In the genomic region with DNA sequence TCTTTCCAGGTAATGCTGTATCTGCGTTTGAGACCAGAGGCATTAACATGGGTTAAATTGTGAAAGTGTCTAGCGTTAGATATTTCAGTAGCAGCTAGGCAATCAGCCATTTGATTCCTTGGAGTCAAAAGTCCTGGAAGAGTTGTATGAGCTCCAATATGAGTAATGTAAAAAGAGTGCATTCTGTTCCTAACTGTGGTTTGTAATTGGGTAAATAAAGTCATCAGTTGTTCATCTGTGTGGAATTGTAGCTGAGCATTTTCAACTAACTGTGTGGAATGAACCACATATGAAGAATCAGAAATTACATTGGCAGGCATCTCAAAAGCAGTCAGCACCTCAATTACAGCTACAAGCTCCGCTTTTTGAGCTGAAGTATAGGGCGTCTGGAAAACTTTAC, we compare ENCODE assay signal across 8 cellular contexts. TPM values are rescaled to one million over a fixed set of nuclear protein-coding genes. Genes with fewer than 3 reads are reported as not detected.
DNase-seq lines count a peak whose midpoint lies in the region; FAIRE-seq and TF ChIP-seq lines count a peak whose summit lies in the region.
"Not testable (repeated sequence)": the region's sequence is repeated elsewhere in the genome, so short reads cannot be mapped to it uniquely, and the experiment has no call there.

No MANE protein-coding gene starts in this region.

- H3K4me3 ChIP-seq in ACC112 (ENCODE audit: low read depth, low read length) (peak overlapping the region; percentile 16; the same call in 1 of the 2 replicates), GM23248 (peak overlapping the region; percentile 35)
- H3K4me3 ChIP-seq in adipocyte (ENCODE audit: low read length); bronchial epithelial cell (ENCODE audit: low read depth, low read length); mesenchymal stem cell (ENCODE audit: insufficient read depth in 1 of 2, low read depth in 1 of 2, low read length in 2 of 2): not testable (repeated sequence)

- not testable (repeated sequence) for H3K18ac ChIP-seq in mesenchymal stem cell (ENCODE audit: low read depth in 1 of 2, low read length in 2 of 2)

- H3K4me1 ChIP-seq in ACC112 (ENCODE audit: control insufficient read depth, insufficient read depth, low read length, unreplicated experiment) (peaks cover 18% of the 10 kb centered on the region), GM23248 (ENCODE audit: insufficient read depth) (peaks cover 11% of the 10 kb centered on the region), adipocyte (ENCODE audit: control insufficient read depth, insufficient read depth, low read length) (peaks cover 22% of the 10 kb centered on the region)
- not testable (repeated sequence) for H3K4me1 ChIP-seq in mesenchymal stem cell (ENCODE audit: control insufficient read depth, insufficient read depth, low read depth, low read length)

- in situ Hi-C loops in GM23248 (cut with MboI) = loop anchor here (25.0 kb wide), 1 partner anchor 494 kb away; a partner anchor contains a TSS

- H2AFZ ChIP-seq in ACC112 (ENCODE audit: low read length, unreplicated experiment); GM23248; mesenchymal stem cell (ENCODE audit: low read depth, low read length): not testable (repeated sequence)

- not testable (repeated sequence) for H3K79me2 ChIP-seq in ACC112 (ENCODE audit: control insufficient read depth, insufficient read depth, low read length, unreplicated experiment); GM23248 (ENCODE audit: insufficient read depth)

- not testable (repeated sequence) for H2AK5ac ChIP-seq in mesenchymal stem cell (ENCODE audit: low read length, severe bottlenecking)

- not testable (repeated sequence) for H3K4ac ChIP-seq in mesenchymal stem cell (ENCODE audit: low read depth in 1 of 2, low read length in 2 of 2)

- not testable (repeated sequence) for H2BK15ac ChIP-seq in mesenchymal stem cell (ENCODE audit: low read depth, poor library complexity, severe bottlenecking)

- H4K20me1 ChIP-seq in GM23248 (ENCODE audit: insufficient read depth) = not testable (repeated sequence)

- H3F3A ChIP-seq in GM23248 (ENCODE audit: insufficient read depth) = peaks cover 12% of the 10 kb centered on the region

- H3K36me3 ChIP-seq in ACC112 (ENCODE audit: insufficient read depth, low read length); GM23248 (ENCODE audit: low read depth); adipocyte (ENCODE audit: control insufficient read depth, insufficient read depth, low read length, severe bottlenecking); bronchial epithelial cell (ENCODE audit: control insufficient read depth, insufficient read depth, low read length); mesenchymal stem cell (ENCODE audit: control insufficient read depth in 1 of 2, insufficient read depth in 2 of 2, low read depth in 1 of 2, low read length in 2 of 2): not testable (repeated sequence)

- not testable (repeated sequence) for H3K9me2 ChIP-seq in GM23248 (ENCODE audit: insufficient read depth)

- not testable (repeated sequence) for FAIRE-seq in bronchial epithelial cell (lab: Jason Lieb, UNC)

- not testable (repeated sequence) for H3K27me3 ChIP-seq in ACC112 (ENCODE audit: insufficient read depth, low read length); GM23248 (replicated peaks; ENCODE audit: insufficient read depth); bronchial epithelial cell (ENCODE audit: control insufficient read depth, insufficient read depth, low read length)
- H3K27me3 ChIP-seq in adipocyte (replicated peaks; ENCODE audit: control insufficient read depth, insufficient read depth, low read length) (peaks cover 15% of the 10 kb centered on the region), mesenchymal stem cell (ENCODE audit: control insufficient read depth in 1 of 2, insufficient read depth in 1 of 2, low read length in 2 of 2) (peaks cover 0 to 30% of the 10 kb centered on the region in 2 experiments)

- DNase-seq in AG20443 (ENCODE audit: low spot score) (peak; percentile 48), GM23248 (peak; percentile 77), adipocyte (ENCODE audit: low read depth) (peak; percentile 63), bronchial epithelial cell (ENCODE audit: low read depth) (peak; percentile 58), fibroblast of peridontal ligament (ENCODE audit: extremely low read depth) (peak; percentile 93), mesenchymal stem cell (peak; percentile 16), stromal cell of bone marrow (ENCODE audit: low read depth) (peak; percentile 79)

- H2BK5ac ChIP-seq in mesenchymal stem cell (ENCODE audit: low read depth, low read length, poor library complexity, severe bottlenecking) = not testable (repeated sequence)

- not testable (repeated sequence) for H4K91ac ChIP-seq in mesenchymal stem cell (ENCODE audit: low read length)

- H2BK120ac ChIP-seq in mesenchymal stem cell (ENCODE audit: low read depth, low read length) = not testable (repeated sequence)

- not testable (repeated sequence) for H3K9me3 ChIP-seq in GM23248 (ENCODE audit: low read depth); adipocyte (ENCODE audit: control insufficient read depth, low read length); mesenchymal stem cell (ENCODE audit: control insufficient read depth, low read length)

- 14 to 17% methylated on average over 4 of the region's 4 CpGs for WGBS in GM23248 (ENCODE audit: low coverage in 1 of 2, low lambda C conversion rate in 2 of 2, missing lambda C conversion rate in 2 of 2), 2 experiments
- WGBS in mesenchymal stem cell = 79% methylated on average over 3 of the region's 4 CpGs

- not testable (repeated sequence) for H3K14ac ChIP-seq in mesenchymal stem cell (ENCODE audit: low read length in 2 of 2)

- peak overlapping the region; percentile 55 for H3K4me2 ChIP-seq in GM23248 (ENCODE audit: unreplicated experiment)
- not testable (repeated sequence) for H3K4me2 ChIP-seq in mesenchymal stem cell (ENCODE audit: low read length, poor library complexity, severe bottlenecking)

- H4K8ac ChIP-seq in mesenchymal stem cell (ENCODE audit: low read length) = not testable (repeated sequence)

- not testable (repeated sequence) for H3K79me1 ChIP-seq in mesenchymal stem cell (replicated peaks; ENCODE audit: low read length, poor library complexity, severe bottlenecking)

- H3K27ac ChIP-seq in ACC112 (ENCODE audit: low read depth, low read length); GM23248; mesenchymal stem cell (ENCODE audit: low read length, poor library complexity, severe bottlenecking): not testable (repeated sequence)

- TF ChIP-seq CTCF in bronchial epithelial cell (IDR thresholded peaks at IDR 0.05; ENCODE audit: insufficient read depth, low read length, severe bottlenecking) = not testable (repeated sequence)

- H3K23ac ChIP-seq in mesenchymal stem cell (ENCODE audit: low read length in 2 of 2) = not testable (repeated sequence)

- not testable (repeated sequence) for H2BK12ac ChIP-seq in mesenchymal stem cell (ENCODE audit: low read length in 2 of 2)

- not testable (repeated sequence) for H3K9ac ChIP-seq in GM23248; adipocyte (ENCODE audit: low read length); mesenchymal stem cell (ENCODE audit: low read length)

RNA-seq across cellular contexts. Expression of a gene that starts 22.0 kb away (rescaled TPM):
- 0.54 TPM in 1 of 2 replicates, not detected in the other for total RNA-seq in GM23248 (2014; rRNA removed; shearing (Covaris generic))
- 0.28 and 0.51 TPM in 2 replicates for polyA plus RNA-seq in GM23248 (2016; fragmentation: Nextera tagmentation; extraction: Ambion mirVana)
- under 0.01 and 0.13 TPM in 2 replicates for total RNA-seq in bronchial epithelial cell
- polyA plus RNA-seq in mesenchymal stem cell (2013, experiment 1 of 2) = 0.62 TPM
- polyA plus RNA-seq in mesenchymal stem cell (2013, experiment 2 of 2) = 0.53 TPM

Comparison
In these comparisons a context has a peak if more than half of its experiments do, and no peak if none do; other contexts are left out.
1. DNase-seq: peak in every context shown above with its lines; median percentile 93 in fibroblast of peridontal ligament; 79 in stromal cell of bone marrow; 77 in GM23248; 63 in adipocyte; 58 in bronchial epithelial cell; 48 in AG20443; 16 in mesenchymal stem cell.